ENCODE assay signal across 17 cellular contexts in the genomic region with DNA sequence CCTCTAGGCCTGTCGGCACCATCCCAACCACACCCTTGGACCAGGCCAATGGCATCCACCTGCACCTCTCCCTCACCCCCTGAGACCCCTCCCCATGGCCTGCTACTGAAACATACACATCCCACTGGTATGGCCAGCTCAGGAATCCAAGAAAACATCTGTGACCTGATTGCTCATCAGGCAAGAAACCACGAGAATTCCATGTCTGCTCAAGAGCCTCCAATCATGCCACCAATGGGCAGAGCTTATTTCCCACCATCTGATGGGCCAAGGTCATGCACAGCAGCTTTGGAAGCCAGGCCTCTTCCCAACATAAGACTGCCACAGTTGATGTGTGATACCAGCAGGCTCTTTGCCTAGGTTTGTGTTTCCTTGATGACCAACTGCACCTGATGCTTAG.
"Had no signal": no experiment of that assay in that cellular context is flagged by ENCODE, and none has a peak within 500 bp of the region (broad histone marks: within the 10 kb centered on the region; RNA-seq: fewer than 3 reads in every experiment).

No MANE protein-coding gene starts in this region.

- H3K4me3 ChIP-seq: dorsolateral prefrontal cortex, lower lobe of right lung, pancreas, transverse colon, vagina had no signal

- DNase-seq: activated CD4-positive, alpha-beta T cell treated with anti-CD3 and anti-CD28 coated beads, Interleukin-2, amount 10 ng/mL, durations not matched to agents 7 days and 5 days; activated CD8-positive, alpha-beta memory T cell treated with anti-CD3 and anti-CD28 coated beads, Interleukin-2, amount 50 U/mL, for 48 hours; activated naive CD8-positive, alpha-beta T cell treated with anti-CD3 and anti-CD28 coated beads, Interleukin-2, amount 10 ng/mL, durations not matched to agents 7 days and 5 days; activated T-cell treated with anti-CD3 and anti-CD28 coated beads, Interleukin-2, amount 50 U/mL, for 72 hours; aorta; dorsolateral prefrontal cortex; erythroblast; hypothalamus; left colon; lower lobe of right lung; pancreas; retina; stimulated activated CD4-positive, alpha-beta T cell treated with anti-CD3 and anti-CD28 coated beads, Interleukin-2, amount 100 ng/mL, for 48 hours; stimulated activated naive B cell treated with anti-CD40 and anti-IgM and Interleukin-4, amounts not matched to agents 10 μg/mL and 1 μg/mL and 100 μg/mL, for 72 hours; substantia nigra; transverse colon had no signal

- H3K36me3 ChIP-seq: lower lobe of right lung, pancreas, transverse colon, vagina had no signal

- H3K9me3 ChIP-seq: lower lobe of right lung, pancreas, transverse colon, vagina had no signal

- H3K4me1 ChIP-seq: lower lobe of right lung, transverse colon had no signal

- H3K27me3 ChIP-seq: pancreas, transverse colon, vagina had no signal

- H3K27ac ChIP-seq: dorsolateral prefrontal cortex, lower lobe of right lung, pancreas, vagina had no signal
